ENCODE assay signal across 1 cellular context in the genomic region with DNA sequence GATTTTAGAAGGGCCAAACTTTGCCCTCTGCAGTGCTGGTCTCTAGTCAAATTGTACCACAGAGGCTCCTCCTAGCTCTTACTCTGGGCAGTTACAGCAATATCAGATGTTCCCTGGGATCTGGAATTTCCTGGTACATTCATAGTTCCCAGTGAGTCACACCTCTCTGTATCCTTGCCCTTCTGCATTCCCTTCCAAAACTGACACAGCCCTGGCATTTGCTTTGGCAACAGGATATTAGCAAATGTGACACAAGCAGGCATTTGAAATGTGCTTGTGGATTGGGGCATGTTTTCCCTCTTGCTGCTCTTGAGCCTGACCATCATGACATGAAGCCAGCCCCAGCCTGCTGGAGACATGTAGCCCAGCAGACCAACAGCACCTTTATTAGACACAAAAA.
TF ChIP-seq lines count a peak whose summit lies in the region.

No MANE protein-coding gene starts in this region.

TF ChIP-seq in WTC11, 78 proteins besides CTCF, POLR2A, EP300 and RAD21 (continued from another document):
- TF ChIP-seq, protein P1, sequence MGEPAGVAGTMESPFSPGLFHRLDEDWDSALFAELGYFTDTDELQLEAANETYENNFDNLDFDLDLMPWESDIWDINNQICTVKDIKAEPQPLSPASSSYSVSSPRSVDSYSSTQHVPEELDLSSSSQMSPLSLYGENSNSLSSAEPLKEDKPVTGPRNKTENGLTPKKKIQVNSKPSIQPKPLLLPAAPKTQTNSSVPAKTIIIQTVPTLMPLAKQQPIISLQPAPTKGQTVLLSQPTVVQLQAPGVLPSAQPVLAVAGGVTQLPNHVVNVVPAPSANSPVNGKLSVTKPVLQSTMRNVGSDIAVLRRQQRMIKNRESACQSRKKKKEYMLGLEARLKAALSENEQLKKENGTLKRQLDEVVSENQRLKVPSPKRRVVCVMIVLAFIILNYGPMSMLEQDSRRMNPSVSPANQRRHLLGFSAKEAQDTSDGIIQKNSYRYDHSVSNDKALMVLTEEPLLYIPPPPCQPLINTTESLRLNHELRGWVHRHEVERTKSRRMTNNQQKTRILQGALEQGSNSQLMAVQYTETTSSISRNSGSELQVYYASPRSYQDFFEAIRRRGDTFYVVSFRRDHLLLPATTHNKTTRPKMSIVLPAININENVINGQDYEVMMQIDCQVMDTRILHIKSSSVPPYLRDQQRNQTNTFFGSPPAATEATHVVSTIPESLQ (CRISPR knock-in tag; IDR thresholded peaks at IDR 0.05), result no peak
- TF ChIP-seq CBFB (CRISPR knock-in tag; IDR thresholded peaks at IDR 0.05; ENCODE audit: low read depth) (no peak), ZNF263 (CRISPR knock-in tag; IDR thresholded peaks at IDR 0.05; ENCODE audit: low read depth) (no peak), ZNF317 (CRISPR knock-in tag; IDR thresholded peaks at IDR 0.05; ENCODE audit: borderline replicate concordance, low read depth) (no peak)
- TF ChIP-seq, protein P2, sequence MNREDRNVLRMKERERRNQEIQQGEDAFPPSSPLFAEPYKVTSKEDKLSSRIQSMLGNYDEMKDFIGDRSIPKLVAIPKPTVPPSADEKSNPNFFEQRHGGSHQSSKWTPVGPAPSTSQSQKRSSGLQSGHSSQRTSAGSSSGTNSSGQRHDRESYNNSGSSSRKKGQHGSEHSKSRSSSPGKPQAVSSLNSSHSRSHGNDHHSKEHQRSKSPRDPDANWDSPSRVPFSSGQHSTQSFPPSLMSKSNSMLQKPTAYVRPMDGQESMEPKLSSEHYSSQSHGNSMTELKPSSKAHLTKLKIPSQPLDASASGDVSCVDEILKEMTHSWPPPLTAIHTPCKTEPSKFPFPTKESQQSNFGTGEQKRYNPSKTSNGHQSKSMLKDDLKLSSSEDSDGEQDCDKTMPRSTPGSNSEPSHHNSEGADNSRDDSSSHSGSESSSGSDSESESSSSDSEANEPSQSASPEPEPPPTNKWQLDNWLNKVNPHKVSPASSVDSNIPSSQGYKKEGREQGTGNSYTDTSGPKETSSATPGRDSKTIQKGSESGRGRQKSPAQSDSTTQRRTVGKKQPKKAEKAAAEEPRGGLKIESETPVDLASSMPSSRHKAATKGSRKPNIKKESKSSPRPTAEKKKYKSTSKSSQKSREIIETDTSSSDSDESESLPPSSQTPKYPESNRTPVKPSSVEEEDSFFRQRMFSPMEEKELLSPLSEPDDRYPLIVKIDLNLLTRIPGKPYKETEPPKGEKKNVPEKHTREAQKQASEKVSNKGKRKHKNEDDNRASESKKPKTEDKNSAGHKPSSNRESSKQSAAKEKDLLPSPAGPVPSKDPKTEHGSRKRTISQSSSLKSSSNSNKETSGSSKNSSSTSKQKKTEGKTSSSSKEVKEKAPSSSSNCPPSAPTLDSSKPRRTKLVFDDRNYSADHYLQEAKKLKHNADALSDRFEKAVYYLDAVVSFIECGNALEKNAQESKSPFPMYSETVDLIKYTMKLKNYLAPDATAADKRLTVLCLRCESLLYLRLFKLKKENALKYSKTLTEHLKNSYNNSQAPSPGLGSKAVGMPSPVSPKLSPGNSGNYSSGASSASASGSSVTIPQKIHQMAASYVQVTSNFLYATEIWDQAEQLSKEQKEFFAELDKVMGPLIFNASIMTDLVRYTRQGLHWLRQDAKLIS (CRISPR knock-in tag; IDR thresholded peaks at IDR 0.05; ENCODE audit: borderline replicate concordance), result no peak
- TF ChIP-seq, protein P3, sequence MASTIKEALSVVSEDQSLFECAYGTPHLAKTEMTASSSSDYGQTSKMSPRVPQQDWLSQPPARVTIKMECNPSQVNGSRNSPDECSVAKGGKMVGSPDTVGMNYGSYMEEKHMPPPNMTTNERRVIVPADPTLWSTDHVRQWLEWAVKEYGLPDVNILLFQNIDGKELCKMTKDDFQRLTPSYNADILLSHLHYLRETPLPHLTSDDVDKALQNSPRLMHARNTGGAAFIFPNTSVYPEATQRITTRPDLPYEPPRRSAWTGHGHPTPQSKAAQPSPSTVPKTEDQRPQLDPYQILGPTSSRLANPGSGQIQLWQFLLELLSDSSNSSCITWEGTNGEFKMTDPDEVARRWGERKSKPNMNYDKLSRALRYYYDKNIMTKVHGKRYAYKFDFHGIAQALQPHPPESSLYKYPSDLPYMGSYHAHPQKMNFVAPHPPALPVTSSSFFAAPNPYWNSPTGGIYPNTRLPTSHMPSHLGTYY (CRISPR knock-in tag; IDR thresholded peaks at IDR 0.05), result no peak
- TF ChIP-seq, protein P4, sequence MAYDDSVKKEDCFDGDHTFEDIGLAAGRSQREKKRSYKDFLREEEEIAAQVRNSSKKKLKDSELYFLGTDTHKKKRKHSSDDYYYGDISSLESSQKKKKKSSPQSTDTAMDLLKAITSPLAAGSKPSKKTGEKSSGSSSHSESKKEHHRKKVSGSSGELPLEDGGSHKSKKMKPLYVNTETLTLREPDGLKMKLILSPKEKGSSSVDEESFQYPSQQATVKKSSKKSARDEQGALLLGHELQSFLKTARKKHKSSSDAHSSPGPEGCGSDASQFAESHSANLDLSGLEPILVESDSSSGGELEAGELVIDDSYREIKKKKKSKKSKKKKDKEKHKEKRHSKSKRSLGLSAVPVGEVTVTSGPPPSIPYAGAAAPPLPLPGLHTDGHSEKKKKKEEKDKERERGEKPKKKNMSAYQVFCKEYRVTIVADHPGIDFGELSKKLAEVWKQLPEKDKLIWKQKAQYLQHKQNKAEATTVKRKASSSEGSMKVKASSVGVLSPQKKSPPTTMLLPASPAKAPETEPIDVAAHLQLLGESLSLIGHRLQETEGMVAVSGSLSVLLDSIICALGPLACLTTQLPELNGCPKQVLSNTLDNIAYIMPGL (CRISPR knock-in tag; IDR thresholded peaks at IDR 0.05), result no peak
- TF ChIP-seq, protein P5, sequence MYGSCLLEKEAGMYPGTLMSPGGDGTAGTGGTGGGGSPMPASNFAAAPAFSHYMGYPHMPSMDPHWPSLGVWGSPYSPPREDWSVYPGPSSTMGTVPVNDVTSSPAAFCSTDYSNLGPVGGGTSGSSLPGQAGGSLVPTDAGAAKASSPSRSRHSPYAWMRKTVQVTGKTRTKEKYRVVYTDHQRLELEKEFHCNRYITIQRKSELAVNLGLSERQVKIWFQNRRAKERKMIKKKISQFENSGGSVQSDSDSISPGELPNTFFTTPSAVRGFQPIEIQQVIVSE (CRISPR knock-in tag; IDR thresholded peaks at IDR 0.05; ENCODE audit: borderline replicate concordance), result no peak
